25 cellular contexts compared by ENCODE assay signal in the genomic region with DNA sequence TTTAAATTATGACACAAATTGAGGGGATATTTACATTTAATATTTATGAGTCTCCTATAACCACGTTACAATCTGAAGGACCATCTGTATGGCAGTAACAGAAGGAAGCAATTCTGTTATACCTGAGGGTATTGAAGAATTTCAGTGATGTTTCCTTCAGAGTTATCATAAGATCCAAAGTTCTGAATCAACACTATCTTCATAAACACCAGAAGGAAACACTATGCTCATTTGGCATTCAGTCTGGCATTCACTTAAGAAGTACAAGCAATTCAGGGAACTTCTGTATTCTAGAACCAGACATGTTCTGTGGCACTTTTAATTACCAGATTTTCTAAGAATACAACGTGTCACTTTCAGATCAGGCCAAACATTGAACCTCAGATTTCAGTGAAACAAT. TPM values are rescaled to one million over a fixed set of nuclear protein-coding genes. Genes with fewer than 3 reads are reported as not detected.
"Had no signal": no experiment of that assay in that cellular context is flagged by ENCODE, and none has a peak within 500 bp of the region (broad histone marks: within the 10 kb centered on the region; RNA-seq: fewer than 3 reads in every experiment).

No MANE protein-coding gene starts in this region.

- ATAC-seq: activated CD8-positive, alpha-beta T cell treated with anti-CD3 and anti-CD28 coated beads, Interleukin-2, amount 10 ng/mL, durations not matched to agents 7 days and 5 days; PC-3; T-helper 17 cell; WTC11 had no signal

- H3K27ac ChIP-seq: brain microvascular endothelial cell, cardiac muscle cell had no signal

- H3K9me3 ChIP-seq: MG63 had no signal

- H3K27me3 ChIP-seq: brain microvascular endothelial cell, cardiac muscle cell, MG63 had no signal

- H3K4me3 Mint-ChIP-seq: activated CD8-positive, alpha-beta T cell treated with anti-CD3 and anti-CD28 coated beads, Interleukin-2, amount 10 ng/mL, durations not matched to agents 7 days and 5 days; activated naive CD4-positive, alpha-beta T cell treated with anti-CD3 and anti-CD28 coated beads, Interleukin-2, amount 50 U/mL, for 24 hours; T-helper 17 cell; WTC11 had no signal

- H3K9me3 Mint-ChIP-seq: activated naive CD4-positive, alpha-beta T cell treated with anti-CD3 and anti-CD28 coated beads, Interleukin-2, amount 50 U/mL, for 24 hours; WTC11 had no signal

- H3K36me3 Mint-ChIP-seq: activated naive CD4-positive, alpha-beta T cell treated with anti-CD3 and anti-CD28 coated beads, Interleukin-2, amount 50 U/mL, for 24 hours; WTC11 had no signal

- H3K27ac Mint-ChIP-seq: activated CD8-positive, alpha-beta T cell treated with anti-CD3 and anti-CD28 coated beads, Interleukin-2, amount 10 ng/mL, durations not matched to agents 7 days and 5 days; activated naive CD4-positive, alpha-beta T cell treated with anti-CD3 and anti-CD28 coated beads, Interleukin-2, amount 50 U/mL, for 24 hours; T-helper 17 cell; WTC11 had no signal

- DNase-seq: activated CD4-positive, alpha-beta T cell treated with anti-CD3 and anti-CD28 coated beads for 48 hours; activated CD4-positive, alpha-beta T cell treated with anti-CD3 and anti-CD28 coated beads, Interleukin-2, amount 50 U/mL, for 4 hours; activated CD4-positive, CD25-positive, alpha-beta regulatory T cell treated with anti-CD3 and anti-CD28 coated beads, Interleukin-2, amount 50 U/mL, for 72 hours; activated CD8-positive, alpha-beta memory T cell treated with anti-CD3 and anti-CD28 coated beads, Interleukin-2, amount 50 U/mL, for 48 hours; activated CD8-positive, alpha-beta T cell treated with anti-CD3 and anti-CD28 coated beads, Interleukin-2, amount 10 ng/mL, durations not matched to agents 7 days and 5 days; activated effector memory CD4-positive, alpha-beta T cell treated with Interleukin-2 at 50 U/mL for 16 hours; activated naive CD4-positive, alpha-beta T cell; activated T-cell treated with anti-CD3 and anti-CD28 coated beads, Interleukin-2, amount 50 U/mL, for 1 hour; amygdala; brain microvascular endothelial cell; MG63; MV-4-11; NCI-H1092 treated with DMSO at 0.1 percent for 48 hours; NCI-H1436; NCI-H1694 treated with DMSO at 0.1 percent for 48 hours; NCI-H2029 treated with DMSO at 0.1 percent for 48 hours; NCI-H446; NCI-H524; PC-3; SHP77 treated with DMSO at 0.1 percent for 48 hours; T-helper 17 cell; T-helper 9 cell had no signal

- H3K36me3 ChIP-seq: brain microvascular endothelial cell, cardiac muscle cell had no signal

- H3K4me1 Mint-ChIP-seq: activated naive CD4-positive, alpha-beta T cell treated with anti-CD3 and anti-CD28 coated beads, Interleukin-2, amount 50 U/mL, for 24 hours; T-helper 17 cell had no signal

- H3K4me3 ChIP-seq: cardiac muscle cell, MG63 had no signal

RNA-seq across cellular contexts. Expression of a gene that starts 9.6 kb away (rescaled TPM):
- total RNA-seq: activated CD8-positive, alpha-beta T cell treated with anti-CD3 and anti-CD28 coated beads, Interleukin-2, amount 10 ng/mL, durations not matched to agents 7 days and 5 days had no signal

RNA-seq across cellular contexts. Expression of a gene that starts 50.9 kb away (rescaled TPM):
- total RNA-seq: activated CD8-positive, alpha-beta T cell treated with anti-CD3 and anti-CD28 coated beads, Interleukin-2, amount 10 ng/mL, durations not matched to agents 7 days and 5 days; cardiac muscle cell; PC-3; T-helper 17 cell had no signal
- polyA plus RNA-seq: cardiac muscle cell had no signal
